Comparison of ENCODE assay signal across 17 cellular contexts in the genomic region with DNA sequence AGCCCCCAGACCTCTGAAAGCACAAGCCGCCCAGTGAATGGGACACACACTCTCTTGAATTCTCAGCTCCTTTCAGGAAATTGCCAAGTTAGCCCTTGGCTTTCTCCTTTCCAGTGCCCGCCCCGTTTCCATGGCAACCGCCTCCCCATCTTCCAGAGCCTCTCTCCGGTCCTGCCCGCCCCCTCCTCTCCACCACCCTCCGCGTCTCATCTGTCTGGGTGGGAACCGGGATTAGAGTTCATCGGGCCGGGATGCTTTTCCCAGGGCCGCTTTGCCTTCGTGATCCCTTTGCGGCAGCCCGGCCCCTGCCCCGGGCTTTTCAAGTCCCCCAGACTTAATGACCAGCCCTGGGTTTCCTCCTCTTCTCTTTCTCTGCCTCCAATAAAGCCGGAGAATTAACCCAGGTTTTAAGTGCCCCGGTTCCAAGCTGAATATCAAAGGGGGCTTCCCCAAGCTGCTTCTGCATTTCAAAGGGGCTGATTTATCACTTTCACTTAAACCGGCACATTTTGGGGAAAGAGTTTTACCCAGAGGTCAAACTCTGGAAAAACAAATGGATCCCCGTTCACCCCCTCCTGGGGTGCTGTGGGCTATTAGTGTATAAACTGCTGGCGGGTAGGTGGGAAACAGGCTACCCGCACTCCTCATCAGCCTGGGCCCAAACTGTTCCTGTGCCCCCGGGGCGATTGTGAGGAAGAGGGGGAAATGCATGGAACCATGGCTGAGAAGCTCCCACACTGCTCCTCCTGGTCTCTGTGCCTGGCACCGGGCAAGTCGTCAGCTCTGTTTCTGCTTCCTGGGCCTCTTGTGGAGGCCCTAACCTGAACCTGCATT.
DNase-seq lines count a peak whose midpoint lies in the region; ATAC-seq, FAIRE-seq and TF ChIP-seq lines count a peak whose summit lies in the region.
"Had no signal": no experiment of that assay in that cellular context is flagged by ENCODE, and none has a peak within 500 bp of the region (broad histone marks: within the 10 kb centered on the region; RNA-seq: fewer than 3 reads in every experiment).

No MANE protein-coding gene starts in this region.

- in situ Hi-C loops in GM12878 (cut with MboI) = no loop called here

- ATAC-seq in GM12878 (no peak), T-cell (replicated peaks in 1 of 4) (no peak)
- ATAC-seq in stimulated activated effector memory CD8-positive, alpha-beta T cell treated with anti-CD3 and anti-CD28 coated beads, Interleukin-12 subunit alpha, Interleukin-12 subunit beta, amount 100 ng/mL, for 72 hours = no peak
- no peak for ATAC-seq in activated naive CD8-positive, alpha-beta T cell treated with anti-CD3 and anti-CD28 coated beads, Interleukin-2, amount 50 U/mL, for 24 hours

- H3K4me1 ChIP-seq in GM12878 (ENCODE audit: control insufficient read depth, insufficient read depth, low read length) = peaks cover 29% of the 10 kb centered on the region

- no peaks in the 10 kb centered on the region for H3K27me3 ChIP-seq in GM12878 (replicated peaks in 1 of 2; ENCODE audit: control insufficient read depth in 2 of 2, insufficient read depth in 2 of 2, low read length in 1 of 2)

- no peaks in the 10 kb centered on the region for H3K36me3 ChIP-seq in GM12878 (ENCODE audit: control insufficient read depth in 2 of 2, insufficient read depth in 2 of 2, low read length in 1 of 2)

- H3K9me3 ChIP-seq in GM12878 (replicated peaks; ENCODE audit: control insufficient read depth, insufficient read depth, low read length) = no peaks in the 10 kb centered on the region

- no peaks in the 10 kb centered on the region for H3K79me2 ChIP-seq in GM12878 (ENCODE audit: control insufficient read depth, insufficient read depth, low read length)

- no peak overlapping the region for H2AFZ ChIP-seq in GM12878 (ENCODE audit: control insufficient read depth, low read depth, low read length)

- POLR2A ChIA-PET in GM12878 (lab: Charles Lee) = interaction anchor here (0.6 to 1.3 kb wide), 3 partner anchors 27 to 128 kb away, joined by 3 read pairs; no protein-coding TSS in a partner anchor
- POLR2A ChIA-PET in T-cell (lab: Charles Lee) = no interaction called here

- H3K27me3 Mint-ChIP-seq in activated naive CD8-positive, alpha-beta T cell treated with anti-CD3 and anti-CD28 coated beads, Interleukin-2, amount 50 U/mL, for 24 hours = no peaks in the 10 kb centered on the region
- no peaks in the 10 kb centered on the region for H3K27me3 Mint-ChIP-seq in T-cell
- H3K27me3 Mint-ChIP-seq: CD4-positive, alpha-beta T cell; memory B cell; stimulated activated naive CD8-positive, alpha-beta T cell treated with anti-CD3 and anti-CD28 coated beads, Interleukin-15, Interleukin-2, amounts not matched to agents 100 ng/mL and 50 ng/mL, for 24 hours had no signal

- no peaks in the 10 kb centered on the region for H4K20me1 ChIP-seq in GM12878 (ENCODE audit: control insufficient read depth, insufficient read depth)

- FAIRE-seq in HTR-8/SVneo (lab: Jason Lieb, UNC) (peak; percentile 20), GM12878 (lab: Jason Lieb, UNC) (no peak)

- RAD21 ChIA-PET in GM12878 (lab: Charles Lee; ENCODE audit: unreplicated experiment) = interaction anchor here (0.6 kb wide), 1 partner anchor 101 kb away, joined by 3 read pairs; the partner anchor contains the start of gene ZFP36L1

- H3K27ac Mint-ChIP-seq in stimulated activated effector memory CD8-positive, alpha-beta T cell treated with anti-CD3 and anti-CD28 coated beads, Interleukin-12 subunit alpha, Interleukin-12 subunit beta, amount 100 ng/mL, for 72 hours = peak overlapping the region; percentile 20
- H3K27ac Mint-ChIP-seq in activated naive CD8-positive, alpha-beta T cell treated with anti-CD3 and anti-CD28 coated beads, Interleukin-2, amount 50 U/mL, for 24 hours = no peak overlapping the region
- H3K27ac Mint-ChIP-seq in T-cell = no peak overlapping the region
- H3K27ac Mint-ChIP-seq: CD4-positive, alpha-beta T cell; stimulated activated naive CD8-positive, alpha-beta T cell treated with anti-CD3 and anti-CD28 coated beads, Interleukin-15, Interleukin-2, amounts not matched to agents 100 ng/mL and 50 ng/mL, for 24 hours had no signal

- H3K36me3 Mint-ChIP-seq in stimulated activated effector memory CD8-positive, alpha-beta T cell treated with anti-CD3 and anti-CD28 coated beads, Interleukin-12 subunit alpha, Interleukin-12 subunit beta, amount 100 ng/mL, for 72 hours = peaks cover 11% of the 10 kb centered on the region
- no peaks in the 10 kb centered on the region for H3K36me3 Mint-ChIP-seq in activated naive CD8-positive, alpha-beta T cell treated with anti-CD3 and anti-CD28 coated beads, Interleukin-2, amount 50 U/mL, for 24 hours (ENCODE audit: low read depth)
- no peaks in the 10 kb centered on the region for H3K36me3 Mint-ChIP-seq in T-cell
- H3K36me3 Mint-ChIP-seq: memory B cell had no signal

- intact Hi-C loops in GM12878 (cut with micrococcal nuclease; ENCODE audit: unreplicated experiment) = no loop called here

- H3K4me3 ChIP-seq in GM12878 = no peak overlapping the region

- no peak for TF ChIP-seq CTCF in GM12878 (IDR thresholded peaks at IDR 0.05 in 2 of 3, conservative IDR thresholded peaks at IDR 0.05 in 1 of 3; ENCODE audit: control insufficient read depth in 2 of 3, extremely low read depth in 1 of 3, insufficient read depth in 1 of 3, low read depth in 3 of 3, low read length in 3 of 3)

- H3K9ac ChIP-seq in GM12878 (ENCODE audit: control insufficient read depth, insufficient read depth, low read length) = no peak overlapping the region

- H3K27ac ChIP-seq in GM12878 (ENCODE audit: control insufficient read depth, insufficient read depth) = no peak overlapping the region

- no peak overlapping the region for H3K4me2 ChIP-seq in GM12878 (ENCODE audit: control insufficient read depth, insufficient read depth)

- no peak for DNase-seq in HTR-8/SVneo (ENCODE audit: insufficient read length, low spot score)
- no peak for DNase-seq in GM12878 (ENCODE audit: low read depth, low spot score)
- peak; percentile 60 for DNase-seq in medulla oblongata (ENCODE audit: extremely low spot score)
- DNase-seq in stimulated activated effector memory CD8-positive, alpha-beta T cell treated with anti-CD3 and anti-CD28 coated beads, Interleukin-12 subunit alpha, Interleukin-12 subunit beta, amount 100 ng/mL, for 72 hours (ENCODE audit: low spot score in 2 of 2) = no peak
- DNase-seq in activated naive CD8-positive, alpha-beta T cell treated with anti-CD3 and anti-CD28 coated beads, Interleukin-2, amount 50 U/mL, for 24 hours = no peak
- no peak for DNase-seq in T-cell
- no peak for DNase-seq in SIG-M5 (lab: John Stamatoyannopoulos, UW)
- no peak for DNase-seq in NCI-H1694 (lab: John Stamatoyannopoulos, UW)
- DNase-seq: activated CD4-positive, alpha-beta T cell treated with anti-CD3 and anti-CD28 coated beads, Interleukin-2, amount 50 U/mL, for 1 hour; activated gamma-delta T cell; CD4-positive, alpha-beta T cell; erythroblast; NCI-H2171; stimulated activated CD4-positive, alpha-beta T cell treated with anti-CD3 and anti-CD28 coated beads, Interleukin-2, amount 100 ng/mL, for 48 hours; T-helper 2 cell had no signal

- SMC1A ChIA-PET in GM12878 (lab: Charles Lee; ENCODE audit: uncharacterized antibody, unreplicated experiment) = interaction anchor here (1.1 to 1.5 kb wide), 2 partner anchors 8 to 171 kb away, joined by 3 read pairs; no protein-coding TSS in a partner anchor

- no peak for TF ChIP-seq RAD21 in GM12878 (IDR thresholded peaks at IDR 0.05; ENCODE audit: insufficient read depth, low read depth, low read length)

- no TSS peak for BruUV-seq in GM12878 (replicated peaks; lab: Mats Ljungman, UMichigan)

- no peak for TF ChIP-seq EP300 in GM12878 (IDR thresholded peaks at IDR 0.05; ENCODE audit: borderline replicate concordance in 1 of 2, control insufficient read depth in 1 of 2, low read depth in 2 of 2, low read length in 2 of 2)

- peaks cover 59% of the 10 kb centered on the region for H3K4me1 Mint-ChIP-seq in stimulated activated effector memory CD8-positive, alpha-beta T cell treated with anti-CD3 and anti-CD28 coated beads, Interleukin-12 subunit alpha, Interleukin-12 subunit beta, amount 100 ng/mL, for 72 hours
- H3K4me1 Mint-ChIP-seq in activated naive CD8-positive, alpha-beta T cell treated with anti-CD3 and anti-CD28 coated beads, Interleukin-2, amount 50 U/mL, for 24 hours = peaks cover 33% of the 10 kb centered on the region
- peaks cover 13 to 42% (median 34%) of the 10 kb centered on the region in 3 donors for H3K4me1 Mint-ChIP-seq in T-cell

- 87% methylated on average over 26 of the region's 26 CpGs for WGBS in GM12878 (ENCODE audit: insufficient coverage, insufficient replicate concordance, low lambda C conversion rate, missing lambda C conversion rate)

- H3K4me3 Mint-ChIP-seq in stimulated activated effector memory CD8-positive, alpha-beta T cell treated with anti-CD3 and anti-CD28 coated beads, Interleukin-12 subunit alpha, Interleukin-12 subunit beta, amount 100 ng/mL, for 72 hours = no peak overlapping the region
- H3K4me3 Mint-ChIP-seq in activated naive CD8-positive, alpha-beta T cell treated with anti-CD3 and anti-CD28 coated beads, Interleukin-2, amount 50 U/mL, for 24 hours = no peak overlapping the region
- no peak overlapping the region for H3K4me3 Mint-ChIP-seq in T-cell
- H3K4me3 Mint-ChIP-seq: CD4-positive, alpha-beta T cell; memory B cell; stimulated activated naive CD8-positive, alpha-beta T cell treated with anti-CD3 and anti-CD28 coated beads, Interleukin-15, Interleukin-2, amounts not matched to agents 100 ng/mL and 50 ng/mL, for 24 hours had no signal

- H3K9me3 Mint-ChIP-seq in stimulated activated effector memory CD8-positive, alpha-beta T cell treated with anti-CD3 and anti-CD28 coated beads, Interleukin-12 subunit alpha, Interleukin-12 subunit beta, amount 100 ng/mL, for 72 hours = no peaks in the 10 kb centered on the region
- H3K9me3 Mint-ChIP-seq in activated naive CD8-positive, alpha-beta T cell treated with anti-CD3 and anti-CD28 coated beads, Interleukin-2, amount 50 U/mL, for 24 hours = no peaks in the 10 kb centered on the region
- H3K9me3 Mint-ChIP-seq in T-cell = no peaks in the 10 kb centered on the region
- H3K9me3 Mint-ChIP-seq: CD4-positive, alpha-beta T cell; memory B cell; stimulated activated naive CD8-positive, alpha-beta T cell treated with anti-CD3 and anti-CD28 coated beads, Interleukin-15, Interleukin-2, amounts not matched to agents 100 ng/mL and 50 ng/mL, for 24 hours had no signal

- no peak for TF ChIP-seq POLR2A in GM12878 (IDR thresholded peaks at IDR 0.05; ENCODE audit: low read depth, low read length)

- CTCF ChIA-PET in GM12878 (lab: Yijun Ruan, JAX) (no interaction called here), T-cell (lab: Charles Lee) (no interaction called here)

TF ChIP-seq in GM12878, 131 proteins besides CTCF, POLR2A, EP300 and RAD21 (continues in another document):
- TF ChIP-seq, protein P1, sequence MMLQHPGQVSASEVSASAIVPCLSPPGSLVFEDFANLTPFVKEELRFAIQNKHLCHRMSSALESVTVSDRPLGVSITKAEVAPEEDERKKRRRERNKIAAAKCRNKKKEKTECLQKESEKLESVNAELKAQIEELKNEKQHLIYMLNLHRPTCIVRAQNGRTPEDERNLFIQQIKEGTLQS (IDR thresholded peaks at IDR 0.05; ENCODE audit: borderline replicate concordance, extremely low read depth, low read depth, low read length) = no peak
- TF ChIP-seq NFIC (IDR thresholded peaks at IDR 0.05; ENCODE audit: low read depth, low read length) = no peak
- TF ChIP-seq IKZF1 (conservative IDR thresholded peaks at IDR 0.05) = no peak
